In the genomic region with DNA sequence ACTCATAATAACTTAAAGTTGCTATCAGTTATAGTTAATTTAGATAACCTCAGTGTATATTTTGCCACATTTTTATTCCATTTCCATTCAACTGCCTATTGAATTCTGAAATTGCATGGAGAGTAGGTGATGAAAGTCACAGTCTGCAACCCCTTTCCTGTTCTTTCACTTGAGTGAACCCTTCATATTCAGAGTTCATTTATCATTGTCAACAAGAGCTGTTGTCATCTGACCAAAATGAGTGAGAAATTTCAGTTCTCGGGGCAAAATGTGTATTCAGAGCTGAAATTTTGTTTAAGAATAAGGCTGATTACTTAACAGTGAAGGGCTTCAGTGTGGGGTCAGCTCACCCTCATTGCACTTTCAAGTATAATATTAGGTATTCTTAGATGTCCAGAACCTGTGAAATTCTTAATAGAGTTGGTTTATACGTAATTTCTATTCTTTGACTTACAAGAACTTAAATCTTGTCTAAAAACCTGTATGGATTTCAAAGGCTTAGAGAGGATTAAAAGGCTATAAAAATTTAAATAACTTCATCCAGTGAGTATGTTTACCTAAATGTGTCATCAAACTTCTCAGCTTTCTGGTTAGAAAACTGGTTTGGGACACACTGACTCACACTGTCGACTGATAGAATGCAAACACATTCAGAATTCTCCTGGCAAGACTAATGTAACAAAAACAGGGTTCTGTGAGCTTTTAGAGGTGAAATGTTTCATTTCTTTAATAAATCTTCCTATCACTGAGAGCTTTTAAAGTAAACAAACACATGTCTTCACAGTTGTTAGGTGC, we compare ENCODE assay signal across 12 cellular contexts.
DNase-seq lines count a peak whose midpoint lies in the region; ATAC-seq, FAIRE-seq and TF ChIP-seq lines count a peak whose summit lies in the region.
"Had no signal": no experiment of that assay in that cellular context is flagged by ENCODE, and none has a peak within 500 bp of the region (broad histone marks: within the 10 kb centered on the region; RNA-seq: fewer than 3 reads in every experiment).

No MANE protein-coding gene starts in this region.

- peaks cover 26% of the 10 kb centered on the region for H3K4me1 ChIP-seq in RWPE2 (ENCODE audit: insufficient read depth, poor library complexity, severe bottlenecking)
- no peaks in the 10 kb centered on the region for H3K4me1 ChIP-seq in fibroblast of lung (ENCODE audit: control insufficient read depth, extremely low read depth, insufficient read depth, low read length)
- peaks cover 0 to 24% (median 7%) of the 10 kb centered on the region in 3 donors for H3K4me1 ChIP-seq in pancreas
- H3K4me1 ChIP-seq: vagina had no signal

- no peak overlapping the region for H3K4me3 Mint-ChIP-seq in HFFc6
- H3K4me3 Mint-ChIP-seq: activated B cell treated with CpG ODN at 0.5 μM for 24 hours had no signal

- DNase-seq in HFFc6 = peak; percentile 61
- no peak for DNase-seq in RWPE2 (ENCODE audit: low spot score)
- DNase-seq in fibroblast of lung (ENCODE audit: low read depth in 2 of 2) = peak; percentile 61 to 93
- DNase-seq in pancreas = no peak
- no peak for DNase-seq in effector CD4-positive, alpha-beta T cell
- DNase-seq in RCC 7860 (ENCODE audit: low spot score) = no peak
- DNase-seq: activated B cell treated with CpG ODN at 0.5 μM for 24 hours, NCI-H146 had no signal

- H3K27me3 Mint-ChIP-seq in HFFc6 (ENCODE audit: insufficient read depth) = 0 out of 2 replicates have a peak, but pooled peaks cover 1% of the 10 kb centered on the region
- H3K27me3 Mint-ChIP-seq: activated B cell treated with CpG ODN at 0.5 μM for 24 hours had no signal

- FAIRE-seq in pancreas (lab: Jason Lieb, UNC) = no peak
- FAIRE-seq in RCC 7860 (lab: Jason Lieb, UNC) = no peak

- H3K79me2 ChIP-seq in fibroblast of lung (ENCODE audit: control insufficient read depth, insufficient read depth, low read length) = no peaks in the 10 kb centered on the region

- H3K27ac ChIP-seq in RWPE2 (ENCODE audit: poor library complexity, severe bottlenecking) = peak overlapping the region; percentile 68
- no peak overlapping the region for H3K27ac ChIP-seq in fibroblast of lung (ENCODE audit: insufficient read depth, low read length)
- H3K27ac ChIP-seq in pancreas = peak overlapping the region in 2 of 4 donors; percentile 33 to 56
- H3K27ac ChIP-seq: vagina had no signal

- H3K36me3 Mint-ChIP-seq in HFFc6 (ENCODE audit: low read depth) = peaks cover 5% of the 10 kb centered on the region; the same call in 1 of the 2 replicates

- H3K4me3 ChIP-seq in RWPE2 (ENCODE audit: severe bottlenecking) (no peak overlapping the region), fibroblast of lung (replicated peaks in 1 of 4; ENCODE audit: control extremely low read depth in 1 of 4, insufficient read depth in 1 of 4, low read depth in 3 of 4, low read length in 4 of 4) (no peak overlapping the region), pancreas (no peak overlapping the region)
- H3K4me3 ChIP-seq: vagina had no signal

- no peaks in the 10 kb centered on the region for H3K27me3 ChIP-seq in RWPE2 (ENCODE audit: insufficient read depth, poor library complexity, severe bottlenecking)
- no peaks in the 10 kb centered on the region for H3K27me3 ChIP-seq in fibroblast of lung (ENCODE audit: control insufficient read depth, insufficient read depth, low read length)
- no peaks in the 10 kb centered on the region for H3K27me3 ChIP-seq in pancreas
- H3K27me3 ChIP-seq: vagina had no signal

- no peak overlapping the region for H3K4me2 ChIP-seq in fibroblast of lung (ENCODE audit: extremely low read depth, insufficient read depth, low read length)

- ATAC-seq in RWPE2 (ENCODE audit: low read depth) = peak; percentile 92
- ATAC-seq in pancreas = peak; percentile 69 to 94 (median 72)
- ATAC-seq in HG02970 (IDR thresholded peaks at IDR 0.05; ENCODE audit: low FRiP score, unreplicated experiment) = no peak
- ATAC-seq in GM21825 (IDR thresholded peaks at IDR 0.05; ENCODE audit: unreplicated experiment) = no peak
- ATAC-seq: sciatic nerve had no signal

- H3K9me3 Mint-ChIP-seq in HFFc6 = no peaks in the 10 kb centered on the region
- H3K9me3 Mint-ChIP-seq: activated B cell treated with CpG ODN at 0.5 μM for 24 hours had no signal

- H3K36me3 ChIP-seq in RWPE2 (ENCODE audit: low read depth) = no peaks in the 10 kb centered on the region
- no peaks in the 10 kb centered on the region for H3K36me3 ChIP-seq in fibroblast of lung (ENCODE audit: control insufficient read depth, insufficient read depth, low read length)
- H3K36me3 ChIP-seq in pancreas = no peaks in the 10 kb centered on the region
- H3K36me3 ChIP-seq: vagina had no signal

- TF ChIP-seq CTCF in HFFc6 (IDR thresholded peaks at IDR 0.05) (no peak), RWPE2 (IDR thresholded peaks at IDR 0.05; ENCODE audit: poor library complexity, severe bottlenecking) (no peak), fibroblast of lung (conservative IDR thresholded peaks at IDR 0.05 in 1 of 2, IDR thresholded peaks at IDR 0.05 in 1 of 2; ENCODE audit: low read depth in 1 of 2, low read length in 2 of 2) (no peak), pancreas (IDR thresholded peaks at IDR 0.05) (no peak)

- 0 out of 2 replicates have a peak overlapping the region, but pooled peaks have one; percentile 19 for H3K27ac Mint-ChIP-seq in HFFc6
- H3K27ac Mint-ChIP-seq: activated B cell treated with CpG ODN at 0.5 μM for 24 hours had no signal

- H4K20me1 ChIP-seq in fibroblast of lung (ENCODE audit: control insufficient read depth, extremely low read depth, insufficient read depth, low read length) = no peaks in the 10 kb centered on the region

- H3K4me1 Mint-ChIP-seq in HFFc6 (ENCODE audit: low read depth) = peaks cover 27% of the 10 kb centered on the region

- intact Hi-C loops in pancreas (cut with DNase I) = no loop called here

- H2AFZ ChIP-seq in fibroblast of lung (ENCODE audit: low read length) = no peak overlapping the region

- 63 to 68% methylated on average over 3 of the region's 3 CpGs for WGBS in pancreas, 2 donors

- H3K9me3 ChIP-seq in RWPE2 (ENCODE audit: severe bottlenecking) (no peaks in the 10 kb centered on the region), fibroblast of lung (ENCODE audit: control insufficient read depth, insufficient read depth, low read depth, low read length) (no peaks in the 10 kb centered on the region), pancreas (no peaks in the 10 kb centered on the region)
- H3K9me3 ChIP-seq: vagina had no signal

- no peak overlapping the region for H3K9ac ChIP-seq in fibroblast of lung (ENCODE audit: insufficient read depth, low read length)

Comparison
In these comparisons a context has a peak if more than half of its experiments do, and no peak if none do; other contexts are left out.
1. DNase-seq: peak in HFFc6 (single experiment) and fibroblast of lung (2 of 2); none in RWPE2 (single experiment), pancreas (0 of 6), effector CD4-positive, alpha-beta T cell (single experiment) and RCC 7860 (single experiment).
2. ATAC-seq: peak in RWPE2 (single experiment) and pancreas (4 of 4); none in HG02970 (single experiment) and GM21825 (single experiment).